In the genomic region with DNA sequence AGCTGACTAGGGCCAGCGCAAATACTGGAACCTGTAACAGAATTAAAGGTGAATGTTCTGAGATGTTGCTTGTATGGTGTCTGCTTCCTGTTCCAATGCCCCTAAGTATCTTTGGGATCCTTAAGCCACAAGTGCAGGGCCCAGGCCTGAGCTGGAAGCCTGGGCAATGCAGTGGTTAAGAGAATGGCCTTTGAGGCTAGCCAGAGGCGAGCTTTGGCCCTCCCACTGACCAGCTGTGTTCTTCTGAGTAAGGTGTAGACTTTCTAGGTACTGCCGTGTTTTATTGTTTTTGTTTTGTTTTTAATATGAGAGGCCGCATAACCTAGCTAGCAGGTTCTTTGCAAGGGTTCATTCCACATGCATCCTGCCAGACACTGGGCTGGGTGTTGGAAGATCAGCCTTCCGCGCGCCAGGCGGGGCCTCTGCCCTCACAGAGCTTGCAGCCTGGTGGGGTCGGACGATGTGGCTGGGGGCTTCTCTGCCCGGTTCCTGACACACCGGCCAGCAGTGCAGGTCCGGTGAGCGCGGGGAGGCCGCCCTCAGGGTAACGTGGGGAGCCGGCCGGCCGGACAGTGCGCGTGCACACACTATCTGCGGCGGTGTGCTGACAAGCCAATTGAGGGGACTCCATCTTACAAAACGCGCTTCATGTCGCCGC, we compare ENCODE assay signal across 8 cellular contexts. TPM values are rescaled to one million over a fixed set of nuclear protein-coding genes. Genes with fewer than 3 reads are reported as not detected.
DNase-seq lines count a peak whose midpoint lies in the region; ATAC-seq and TF ChIP-seq lines count a peak whose summit lies in the region.

No MANE protein-coding gene starts in this region.

- H3K27ac Mint-ChIP-seq in chondrocyte (ENCODE audit: unreplicated experiment) (peak overlapping the region; percentile 91), naive B cell (peak overlapping the region; percentile 56 to 94 (median 83))

- DNase-seq in AG09309 (ENCODE audit: low read depth) (no peak), chondrocyte (ENCODE audit: low spot score) (no peak), naive B cell (no peak), NCI-H82 (lab: John Stamatoyannopoulos, UW) (no peak), 8988T (no peak)

- H3K9me3 Mint-ChIP-seq in chondrocyte (ENCODE audit: low read depth) (no peaks in the 10 kb centered on the region), naive B cell (no peaks in the 10 kb centered on the region)

- peak overlapping the region; percentile 89 for H3K4me3 Mint-ChIP-seq in chondrocyte (ENCODE audit: unreplicated experiment)
- H3K4me3 Mint-ChIP-seq in naive B cell: peak overlapping the region; percentile 89 to 98 (median 94)

- no peaks in the 10 kb centered on the region for H3K27me3 ChIP-seq in HUES48 (ENCODE audit: control insufficient read depth, insufficient read depth, low read length)

- peaks cover 18% of the 10 kb centered on the region for H3K36me3 Mint-ChIP-seq in chondrocyte (ENCODE audit: low read depth)
- H3K36me3 Mint-ChIP-seq in naive B cell: no peaks in the 10 kb centered on the region

- H3K9me3 ChIP-seq in HUES48 (ENCODE audit: control insufficient read depth, insufficient read depth, low read length): no peaks in the 10 kb centered on the region

- peaks cover 53% of the 10 kb centered on the region for H3K36me3 ChIP-seq in HUES48 (ENCODE audit: control insufficient read depth, insufficient read depth, low read length)

- no peaks in the 10 kb centered on the region for H3K27me3 Mint-ChIP-seq in chondrocyte (ENCODE audit: low read depth)
- no peaks in the 10 kb centered on the region for H3K27me3 Mint-ChIP-seq in naive B cell

- H3K4me3 ChIP-seq in AG09309 (ENCODE audit: control insufficient read depth, low read depth, low read length) (peak overlapping the region; percentile 96), HUES48 (ENCODE audit: low read depth, low read length) (peak overlapping the region; percentile 88)

- H3K4me1 Mint-ChIP-seq in chondrocyte (ENCODE audit: low read depth) (peaks cover 44% of the 10 kb centered on the region), naive B cell (peaks cover 29 to 62% (median 43%) of the 10 kb centered on the region in 3 donors)

- H3K27ac ChIP-seq in HUES48 (ENCODE audit: low read depth, low read length): peak overlapping the region; percentile 93

- H3K4me1 ChIP-seq in HUES48 (ENCODE audit: control insufficient read depth, insufficient read depth, low read length): peaks cover 8% of the 10 kb centered on the region; the same call in 1 of the 2 replicates

- no peak for ATAC-seq in naive B cell (ENCODE audit: low read depth in 2 of 2)
- ATAC-seq in GM19035 (IDR thresholded peaks at IDR 0.05; ENCODE audit: unreplicated experiment): no peak
- no peak for ATAC-seq in esophagus mucosa

- peak overlapping the region; percentile 56; the same call in 1 of the 2 replicates for H3K9ac ChIP-seq in HUES48 (ENCODE audit: low read depth, low read length)

- TF ChIP-seq CTCF in AG09309 (IDR thresholded peaks at IDR 0.05; ENCODE audit: control insufficient read depth, insufficient read depth, low read depth, low read length, missing control alignments) (no peak), chondrocyte (IDR thresholded peaks at IDR 0.05) (no peak)

RNA-seq across cellular contexts. Expression of gene MLX, which starts 0.6 kb away (rescaled TPM):
- total RNA-seq in chondrocyte (30.1 to 37.0 TPM (median 30.3 TPM) in 3 replicates), esophagus mucosa (33.8 TPM)
- 10 to 100 TPM; 26.7 to 48.2 (median 32.9) TPM for polyA plus RNA-seq in naive B cell (ENCODE audit: low read depth in 6 of 6)

RNA-seq across cellular contexts. Expression of gene COASY, which starts 4.4 kb away (rescaled TPM):
- total RNA-seq in chondrocyte (31.2 to 57.3 TPM (median 37.1 TPM) in 3 replicates), esophagus mucosa (67.4 TPM)
- polyA plus RNA-seq in naive B cell (ENCODE audit: low read depth in 6 of 6): 100 to 1,000 TPM in 1 of 6 donors, 10 to 100 TPM in 5; 40.6 to 104 (median 55.5) TPM

RNA-seq across cellular contexts. Expression of gene PSMC3IP, which starts 11.2 kb away (rescaled TPM):
- total RNA-seq in chondrocyte (4.9 to 13.0 TPM (median 6.1 TPM) in 3 replicates), esophagus mucosa (2.9 TPM)
- polyA plus RNA-seq in naive B cell (ENCODE audit: low read depth in 6 of 6): 1 to 10 TPM in 5 of 6 donors, not detected in 1; 1.5 to 2.9 (median 2.4) TPM

RNA-seq across cellular contexts. Expression of gene HSD17B1, which starts 13.6 kb away (rescaled TPM):
- total RNA-seq in chondrocyte (1.4 to 2.6 TPM (median 1.4 TPM) in 3 replicates), esophagus mucosa (15.7 TPM)
- 1 to 10 TPM in 2 of 6 donors, under 1 TPM in 3, not detected in 1; 0.55 to 1.6 (median 0.90) TPM for polyA plus RNA-seq in naive B cell (ENCODE audit: low read depth in 6 of 6)

RNA-seq across cellular contexts. Expression of gene NAGLU, which starts 30.3 kb away (rescaled TPM):
- total RNA-seq in chondrocyte (64.5 to 68.7 TPM (median 66.4 TPM) in 3 replicates), esophagus mucosa (13.3 TPM)
- 10 to 100 TPM; 17.1 to 34.9 (median 23.6) TPM for polyA plus RNA-seq in naive B cell (ENCODE audit: low read depth in 6 of 6)
